In genomic region chr2:202780514-202781021, GRCh38 we compare ENCODE assay signal across 8 cellular contexts.
DNase-seq lines count a peak whose midpoint lies in the region; ATAC-seq, FAIRE-seq and TF ChIP-seq lines count a peak whose summit lies in the region.

No MANE protein-coding gene starts in this region.

- H3K27ac ChIP-seq in GM12878 (ENCODE audit: control insufficient read depth, insufficient read depth), result no peak overlapping the region
- H3K27ac ChIP-seq in transverse colon, result no peak overlapping the region

- BruUV-seq in GM12878 (replicated peaks; lab: Mats Ljungman, UMichigan), result no TSS peak

- DNase-seq in ELR (ENCODE audit: low read depth) (peak; percentile 94), GM12878 (ENCODE audit: low read depth, low spot score) (peak; percentile 39), NCI-H345 treated with DMSO at 0.1 percent for 48 hours (lab: John Stamatoyannopoulos, UW; ENCODE audit: unreplicated experiment) (no peak), NCI-H2171 (lab: John Stamatoyannopoulos, UW) (no peak), transverse colon (no peak), anterior cingulate cortex (lab: John Stamatoyannopoulos, UW) (no peak)

- H2AFZ ChIP-seq in GM12878 (ENCODE audit: control insufficient read depth, low read depth, low read length), result no peak overlapping the region

- TF ChIP-seq EP300 in GM12878 (IDR thresholded peaks at IDR 0.05; ENCODE audit: borderline replicate concordance in 1 of 2, control insufficient read depth in 1 of 2, low read depth in 2 of 2, low read length in 2 of 2) (peak; percentile 43 to 60; a peak in 2 of 4 replicates), transverse colon (IDR thresholded peaks at IDR 0.05; ENCODE audit: low read depth) (no peak)

- H3K9me3 ChIP-seq in GM12878 (replicated peaks; ENCODE audit: control insufficient read depth, insufficient read depth, low read length) (no peaks in the 10 kb centered on the region), transverse colon (no peaks in the 10 kb centered on the region)

- H3K27me3 ChIP-seq in GM12878 (replicated peaks in 1 of 2; ENCODE audit: control insufficient read depth in 2 of 2, insufficient read depth in 2 of 2, low read length in 1 of 2) (no peaks in the 10 kb centered on the region), transverse colon (no peaks in the 10 kb centered on the region)

- H3K36me3 ChIP-seq in GM12878 (ENCODE audit: control insufficient read depth in 2 of 2, insufficient read depth in 2 of 2, low read length in 1 of 2) (no peaks in the 10 kb centered on the region; a peak in 1 of 4 replicates), transverse colon (peaks cover 0 to 3% (median 0%) of the 10 kb centered on the region in 4 donors)

- H3K4me3 ChIP-seq in GM12878, result no peak overlapping the region
- no peak overlapping the region for H3K4me3 ChIP-seq in transverse colon

- intact Hi-C loops in GM12878 (cut with micrococcal nuclease; ENCODE audit: unreplicated experiment), result loop anchor here (5.0 kb wide), 2 partner anchors 143 to 193 kb away; no protein-coding TSS in a partner anchor
- intact Hi-C loops in transverse colon (cut with DNase I; ENCODE audit: low total_unique reads), result no loop called here

- ATAC-seq in GM19452 (IDR thresholded peaks at IDR 0.05; ENCODE audit: unreplicated experiment) (peak; percentile 98), HG03175 (IDR thresholded peaks at IDR 0.05; ENCODE audit: unreplicated experiment) (peak; percentile 98), GM12878 (peak; percentile 98)

- no peaks in the 10 kb centered on the region for H3K79me2 ChIP-seq in GM12878 (ENCODE audit: control insufficient read depth, insufficient read depth, low read length)

- H4K20me1 ChIP-seq in GM12878 (ENCODE audit: control insufficient read depth, insufficient read depth), result no peaks in the 10 kb centered on the region

- RAD21 ChIA-PET in GM12878 (lab: Charles Lee; ENCODE audit: unreplicated experiment), result no interaction called here

- TF ChIP-seq POLR2A in GM12878 (IDR thresholded peaks at IDR 0.05; ENCODE audit: low read depth, low read length) (no peak), transverse colon (IDR thresholded peaks at IDR 0.05) (no peak)

- peak; percentile 85 for FAIRE-seq in GM12878 (lab: Jason Lieb, UNC)

- H3K9ac ChIP-seq in GM12878 (ENCODE audit: control insufficient read depth, insufficient read depth, low read length), result no peak overlapping the region

- H3K4me1 ChIP-seq in GM12878 (ENCODE audit: control insufficient read depth, insufficient read depth, low read length) (peaks cover 3% of the 10 kb centered on the region; the same call in 1 of the 2 replicates), transverse colon (no peaks in the 10 kb centered on the region)

- H3K4me2 ChIP-seq in GM12878 (ENCODE audit: control insufficient read depth, insufficient read depth), result no peak overlapping the region

- CTCF ChIA-PET in GM12878 (lab: Yijun Ruan, JAX), result no interaction called here

- POLR2A ChIA-PET in GM12878 (lab: Charles Lee), result no interaction called here

- TF ChIP-seq RAD21 in GM12878 (IDR thresholded peaks at IDR 0.05; ENCODE audit: insufficient read depth, low read depth, low read length), result no peak

- SMC1A ChIA-PET in GM12878 (lab: Charles Lee; ENCODE audit: uncharacterized antibody, unreplicated experiment), result no interaction called here

- no peak for TF ChIP-seq CTCF in GM12878 (IDR thresholded peaks at IDR 0.05 in 2 of 3, conservative IDR thresholded peaks at IDR 0.05 in 1 of 3; ENCODE audit: control insufficient read depth in 2 of 3, extremely low read depth in 1 of 3, insufficient read depth in 1 of 3, low read depth in 3 of 3, low read length in 3 of 3)
- no peak for TF ChIP-seq CTCF in transverse colon (IDR thresholded peaks at IDR 0.05)

- in situ Hi-C loops in GM12878 (cut with MboI) (no loop called here), transverse colon (cut with MboI; ENCODE audit: low pct_ligation_motif_present in 1 of 4, low pct_unique_long_range_greater_than_20kb in 1 of 4, low sequenced_read_pairs in 3 of 4) (no loop called here)

TF ChIP-seq in GM12878, 131 proteins besides CTCF, POLR2A, EP300 and RAD21 (continues in another document):
- TF ChIP-seq TBL1XR1 (IDR thresholded peaks at IDR 0.05; ENCODE audit: low read depth, low read length), result 0 out of 2 replicates have a peak, but pooled peaks have one; percentile 25
- peak; percentile 66 for TF ChIP-seq MTA2 (IDR thresholded peaks at IDR 0.05; ENCODE audit: low read depth)
- TF ChIP-seq JUND (IDR thresholded peaks at IDR 0.05; ENCODE audit: low read depth, low read length), result 0 out of 2 replicates have a peak, but pooled peaks have one; percentile 8
- no peak for TF ChIP-seq NBN (IDR thresholded peaks at IDR 0.05)
- TF ChIP-seq DPF2 (IDR thresholded peaks at IDR 0.05), result peak; percentile 56; the same call in 1 of the 2 replicates
- peak; percentile 81 for TF ChIP-seq FOXM1 (IDR thresholded peaks at IDR 0.05; ENCODE audit: low read depth, low read length)
- peak; percentile 92 for TF ChIP-seq ATF2 (IDR thresholded peaks at IDR 0.05; ENCODE audit: low read length)
- TF ChIP-seq SREBF1 (IDR thresholded peaks at IDR 0.05; ENCODE audit: low read length), result peak; percentile 44; the same call in 1 of the 2 replicates
- no peak for TF ChIP-seq BMI1 (IDR thresholded peaks at IDR 0.05; ENCODE audit: borderline replicate concordance)
- TF ChIP-seq SREBF2 (IDR thresholded peaks at IDR 0.05; ENCODE audit: low read length), result no peak
- no peak for TF ChIP-seq ZNF687 (IDR thresholded peaks at IDR 0.05)
- no peak for TF ChIP-seq TARDBP (IDR thresholded peaks at IDR 0.05; ENCODE audit: borderline replicate concordance)
- 0 out of 2 replicates have a peak, but pooled peaks have one; percentile 46 for TF ChIP-seq EED (IDR thresholded peaks at IDR 0.05; ENCODE audit: low read depth)
- TF ChIP-seq ZBED1 (IDR thresholded peaks at IDR 0.05; ENCODE audit: borderline replicate concordance), result peak; percentile 86
- peak; percentile 60; the same call in 1 of the 2 replicates for TF ChIP-seq CBFB (IDR thresholded peaks at IDR 0.05; ENCODE audit: low read depth)
- 0 out of 4 replicates have a peak, but pooled peaks of 1 of the 2 experiments have one; percentile 34 for TF ChIP-seq SRF (IDR thresholded peaks at IDR 0.05; ENCODE audit: low read depth in 2 of 2, low read length in 2 of 2)
- peak; percentile 73; the same call in 1 of the 2 replicates for TF ChIP-seq ZNF217 (IDR thresholded peaks at IDR 0.05)
- TF ChIP-seq CREM (IDR thresholded peaks at IDR 0.05; ENCODE audit: low read depth), result peak; percentile 72
- TF ChIP-seq NR2F1 (conservative IDR thresholded peaks at IDR 0.05), result peak; percentile 88
- peak; percentile 93 for TF ChIP-seq NFIC (IDR thresholded peaks at IDR 0.05; ENCODE audit: low read depth, low read length)
- TF ChIP-seq CBX5 (IDR thresholded peaks at IDR 0.05; ENCODE audit: low read depth), result no peak
- TF ChIP-seq PAX5 (IDR thresholded peaks at IDR 0.05; ENCODE audit: borderline replicate concordance, low read depth, low read length), result no peak
- 0 out of 2 replicates have a peak, but pooled peaks have one; percentile 36 for TF ChIP-seq GABPA (IDR thresholded peaks at IDR 0.05; ENCODE audit: low read depth)

Comparison
In these comparisons a context has a peak if more than half of its experiments do, and no peak if none do; other contexts are left out.
1. DNase-seq: peak in ELR (single experiment) and GM12878 (single experiment); none in NCI-H345 treated with DMSO at 0.1 percent for 48 hours (single experiment), NCI-H2171 (single experiment), transverse colon (single experiment) and anterior cingulate cortex (0 of 58).
2. Peak in every context shown above with its lines, with median percentiles within 50 percentile points of each other: ATAC-seq.